ENCODE assay signal across 19 cellular contexts in genomic region chr1:29786195-29786594, GRCh38.
A peak's percentile ranks its signal among the peaks of the same experiment; 100 is the strongest.
DNase-seq lines count a peak whose midpoint lies in the region; ATAC-seq and TF ChIP-seq lines count a peak whose summit lies in the region.
"Had no signal": no experiment of that assay in that cellular context is flagged by ENCODE, and none has a peak within 500 bp of the region (broad histone marks: within the 10 kb centered on the region; RNA-seq: fewer than 3 reads in every experiment).

No MANE protein-coding gene starts in this region.

- TF ChIP-seq CTCF in spleen (IDR thresholded peaks at IDR 0.05 in 8 of 11, conservative IDR thresholded peaks at IDR 0.05 in 3 of 11), result no peak

- no peak overlapping the region for H3K27ac ChIP-seq in spleen
- H3K27ac ChIP-seq: SJCRH30 had no signal

- peak; percentile 16 for DNase-seq in activated CD8-positive, alpha-beta memory T cell treated with anti-CD3 and anti-CD28 coated beads, Interleukin-2, amount 10 ng/mL, durations not matched to agents 7 days and 5 days
- DNase-seq in activated CD8-positive, alpha-beta memory T cell treated with anti-CD3 and anti-CD28 coated beads, Interleukin-2, amount 50 U/mL, for 4 hours, result no peak
- DNase-seq in NCI-H1092 treated with DMSO at 0.1 percent for 48 hours (lab: John Stamatoyannopoulos, UW), result peak; percentile 38
- peak; percentile 17 for DNase-seq in cerebellar cortex (ENCODE audit: low spot score)
- peak; percentile 63 for DNase-seq in spleen
- DNase-seq in HuH-7.5 (ENCODE audit: low spot score), result no peak
- DNase-seq in NAMALWA (ENCODE audit: low spot score), result no peak
- DNase-seq: Calu3; CD4-positive, alpha-beta T cell; DND-41; GDM1; GOT3; NCI-H146; NCI-H446 treated with DMSO at 0.1 percent for 48 hours; NCI-H748 treated with DMSO at 0.1 percent for 48 hours; PC-3; SJCRH30; SW 1271 had no signal

- H3K4me1 ChIP-seq in spleen, result no peaks in the 10 kb centered on the region
- H3K4me1 ChIP-seq: SJCRH30 had no signal

- CTCF ChIA-PET in activated CD8-positive, alpha-beta memory T cell treated with anti-CD3 and anti-CD28 coated beads, Interleukin-2, amount 10 ng/mL, durations not matched to agents 7 days and 5 days (lab: Charles Lee), result no interaction called here

- H3K9me3 Mint-ChIP-seq in activated CD8-positive, alpha-beta memory T cell treated with anti-CD3 and anti-CD28 coated beads, Interleukin-2, amount 10 ng/mL, durations not matched to agents 7 days and 5 days (ENCODE audit: low read depth), result no peaks in the 10 kb centered on the region
- H3K9me3 Mint-ChIP-seq: CD4-positive, alpha-beta T cell had no signal

- H3K27me3 Mint-ChIP-seq in activated CD8-positive, alpha-beta memory T cell treated with anti-CD3 and anti-CD28 coated beads, Interleukin-2, amount 10 ng/mL, durations not matched to agents 7 days and 5 days, result peaks cover 8% of the 10 kb centered on the region

- ATAC-seq in activated CD8-positive, alpha-beta memory T cell treated with anti-CD3 and anti-CD28 coated beads, Interleukin-2, amount 10 ng/mL, durations not matched to agents 7 days and 5 days, result no peak
- ATAC-seq: PC-3 had no signal

- H3K4me1 Mint-ChIP-seq in activated CD8-positive, alpha-beta memory T cell treated with anti-CD3 and anti-CD28 coated beads, Interleukin-2, amount 10 ng/mL, durations not matched to agents 7 days and 5 days, result no peaks in the 10 kb centered on the region
- H3K4me1 Mint-ChIP-seq: B cell had no signal

- H3K4me3 Mint-ChIP-seq in activated CD8-positive, alpha-beta memory T cell treated with anti-CD3 and anti-CD28 coated beads, Interleukin-2, amount 10 ng/mL, durations not matched to agents 7 days and 5 days, result no peak overlapping the region
- H3K4me3 Mint-ChIP-seq: B cell; CD4-positive, alpha-beta T cell had no signal

- no peak for TF ChIP-seq POLR2A in spleen (IDR thresholded peaks at IDR 0.05)

- H3K36me3 ChIP-seq in spleen, result no peaks in the 10 kb centered on the region
- H3K36me3 ChIP-seq: SJCRH30 had no signal

- intact Hi-C loops in spleen (cut with DNase I; ENCODE audit: low total_unique reads), result no loop called here

- H3K9me3 ChIP-seq in spleen, result no peaks in the 10 kb centered on the region
- H3K9me3 ChIP-seq: SJCRH30 had no signal

- peaks cover 0 to 51% (median 0%) of the 10 kb centered on the region in 7 donors for H3K27me3 ChIP-seq in spleen (replicated peaks in 1 of 7)

- WGBS in spleen, 5 donors, result 63 to 89% (median 78%) methylated on average over 3 to 4 of the region's 4 CpGs

- H3K4me3 ChIP-seq in spleen, result no peak overlapping the region
- H3K4me3 ChIP-seq: SJCRH30 had no signal

- no peaks in the 10 kb centered on the region for H3K36me3 Mint-ChIP-seq in activated CD8-positive, alpha-beta memory T cell treated with anti-CD3 and anti-CD28 coated beads, Interleukin-2, amount 10 ng/mL, durations not matched to agents 7 days and 5 days

- H3K27ac Mint-ChIP-seq in activated CD8-positive, alpha-beta memory T cell treated with anti-CD3 and anti-CD28 coated beads, Interleukin-2, amount 10 ng/mL, durations not matched to agents 7 days and 5 days, result no peak overlapping the region
- H3K27ac Mint-ChIP-seq: B cell; CD4-positive, alpha-beta T cell had no signal

Comparison
In these comparisons a context has a peak if more than half of its experiments do, and no peak if none do; other contexts are left out.
1. DNase-seq: peak in activated CD8-positive, alpha-beta memory T cell treated with anti-CD3 and anti-CD28 coated beads, Interleukin-2, amount 10 ng/mL, durations not matched to agents 7 days and 5 days (single experiment), NCI-H1092 treated with DMSO at 0.1 percent for 48 hours (single experiment), cerebellar cortex (single experiment) and spleen (single experiment); none in activated CD8-positive, alpha-beta memory T cell treated with anti-CD3 and anti-CD28 coated beads, Interleukin-2, amount 50 U/mL, for 4 hours (single experiment), HuH-7.5 (single experiment) and NAMALWA (single experiment).